ENCODE assay signal across 8 cellular contexts in the genomic region with DNA sequence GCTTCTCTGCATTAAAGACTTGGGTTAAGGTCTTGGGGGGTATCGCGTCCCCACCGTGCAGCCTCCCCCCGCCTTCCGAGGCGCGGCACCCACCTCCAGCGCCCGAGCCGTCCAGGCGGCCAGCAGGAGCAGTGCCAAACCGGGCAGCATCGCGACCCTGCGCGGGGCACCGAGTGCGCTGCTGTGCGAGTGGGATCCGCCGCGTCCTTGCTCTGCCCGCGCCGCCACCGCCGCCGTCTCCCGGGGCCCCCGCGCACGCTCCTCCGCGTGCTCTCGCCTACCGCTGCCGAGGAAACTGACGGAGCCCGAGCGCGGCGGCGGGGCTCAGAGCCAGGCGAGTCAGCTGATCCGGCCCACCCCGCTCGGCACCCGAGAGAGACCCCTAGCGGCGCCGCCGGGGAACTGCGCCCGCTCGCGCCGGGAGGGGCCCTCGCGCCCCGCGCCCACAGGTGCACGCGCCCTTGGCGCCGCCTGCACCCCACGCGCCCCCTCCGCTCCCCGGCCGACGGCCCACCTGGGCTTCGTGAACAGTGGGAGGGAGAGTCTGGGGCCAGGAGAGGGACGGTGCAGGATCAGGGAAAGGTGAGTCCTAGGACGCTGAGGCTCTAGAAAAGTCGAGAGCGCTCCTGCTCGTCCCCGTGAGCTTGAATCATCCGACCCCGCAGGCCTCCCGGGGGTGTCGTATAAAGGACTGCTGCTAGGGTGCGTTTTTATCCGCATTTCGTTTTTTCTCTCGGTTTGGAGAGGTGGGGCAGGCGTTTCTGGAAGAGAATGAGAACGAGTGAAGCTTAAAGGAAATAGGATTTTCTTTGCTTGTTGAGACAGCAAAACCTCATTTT. TPM values are rescaled to one million over a fixed set of nuclear protein-coding genes. Genes with fewer than 3 reads are reported as not detected.
DNase-seq lines count a peak whose midpoint lies in the region; ATAC-seq, FAIRE-seq and TF ChIP-seq lines count a peak whose summit lies in the region.

Gene APP (minus strand): TSS at position 300 of the 839 bp plus-strand sequence. CDS start 150 bp downstream, at position 150.

- H3K9me3 ChIP-seq in HepG2 (ENCODE audit: low read length), result no peaks in the 10 kb centered on the region

- H3K79me2 ChIP-seq in HepG2 (ENCODE audit: insufficient read depth, low read length), result peaks cover 33% of the 10 kb centered on the region

- H3K4me1 Mint-ChIP-seq in dendritic cell treated with granulocyte-macrophage colony-stimulating factor and Interleukin-4, amounts not matched to agents 40 ng/mL and 50 ng/mL, for 4 days (ENCODE audit: low read depth), result peaks cover 42% of the 10 kb centered on the region

- H3K4me2 ChIP-seq in HepG2 (ENCODE audit: low read depth, low read length), result peak within 1 kb of the TSS; percentile 87

- intact Hi-C loops in dendritic cell treated with granulocyte-macrophage colony-stimulating factor and Interleukin-4, amounts not matched to agents 40 ng/mL and 50 ng/mL, for 4 days (cut with micrococcal nuclease), result loop anchor here (2.0 to 5.0 kb wide), 2 partner anchors 273 to 288 kb away; no protein-coding TSS in a partner anchor
- intact Hi-C loops in HepG2 (cut with micrococcal nuclease; ENCODE audit: unreplicated experiment), result loop anchor here (1.0 kb wide), 1 partner anchor 289 kb away; no protein-coding TSS in a partner anchor

- H3K36me3 ChIP-seq in HepG2 (replicated peaks in 1 of 2; ENCODE audit: control insufficient read depth in 1 of 2, insufficient read depth in 2 of 2, low read length in 2 of 2), result no peaks in the 10 kb centered on the region

- POLR2A ChIA-PET in HepG2 (lab: Yijun Ruan, JAX), result interaction anchor here (1.5 kb wide), 1 partner anchor 13 kb away, joined by 3 read pairs; no protein-coding TSS in a partner anchor

- peaks cover 20% of the 10 kb centered on the region for H3K36me3 Mint-ChIP-seq in dendritic cell treated with granulocyte-macrophage colony-stimulating factor and Interleukin-4, amounts not matched to agents 40 ng/mL and 50 ng/mL, for 4 days (ENCODE audit: low read depth)

- H3K27ac ChIP-seq in HepG2 (ENCODE audit: extremely low read length, insufficient read depth, low read length), result peak within 1 kb of the TSS; percentile 63

- peak; percentile 78 for TF ChIP-seq CTCF in HepG2 (CRISPR knock-in tag; IDR thresholded peaks at IDR 0.05)

- TF ChIP-seq EP300 in HepG2 (IDR thresholded peaks at IDR 0.05; ENCODE audit: low read depth in 2 of 2, low read length in 2 of 2) (no peak), HepG2 (CRISPR knock-in tag; IDR thresholded peaks at IDR 0.05; ENCODE audit: borderline replicate concordance) (no peak)

- 3% methylated on average over 16 of the region's 88 CpGs for WGBS in HepG2 (ENCODE audit: low lambda C conversion rate)

- TF ChIP-seq RAD21 in HepG2 (CRISPR knock-in tag; IDR thresholded peaks at IDR 0.05), result peak; percentile 69

- peaks cover 2 to 19% of the 10 kb centered on the region in 2 experiments; a peak in 2 of 5 replicates for H3K27me3 ChIP-seq in HepG2 (ENCODE audit: control insufficient read depth in 1 of 2, insufficient read depth in 2 of 2, low read length in 2 of 2)

- H3K4me3 Mint-ChIP-seq in dendritic cell treated with granulocyte-macrophage colony-stimulating factor and Interleukin-4, amounts not matched to agents 40 ng/mL and 50 ng/mL, for 4 days, result peak within 1 kb of the TSS; percentile 92

- H3K9ac ChIP-seq in HepG2 (ENCODE audit: insufficient read depth, low read depth, low read length), result peak within 1 kb of the TSS; percentile 73

- CTCF ChIA-PET in HepG2 (lab: Yijun Ruan, JAX; ENCODE audit: low intra/inter-chr PET ratio, low total read pairs), result no interaction called here

- no peak for FAIRE-seq in HepG2 (lab: Jason Lieb, UNC)

- peaks cover 14% of the 10 kb centered on the region for H3K27me3 Mint-ChIP-seq in dendritic cell treated with granulocyte-macrophage colony-stimulating factor and Interleukin-4, amounts not matched to agents 40 ng/mL and 50 ng/mL, for 4 days

- peak within 1 kb of the TSS; percentile 86 for H3K27ac Mint-ChIP-seq in dendritic cell treated with granulocyte-macrophage colony-stimulating factor and Interleukin-4, amounts not matched to agents 40 ng/mL and 50 ng/mL, for 4 days

- peaks cover 27% of the 10 kb centered on the region for H3K4me1 ChIP-seq in HepG2 (ENCODE audit: insufficient read depth, low read length)

- no peaks in the 10 kb centered on the region for H4K20me1 ChIP-seq in HepG2 (ENCODE audit: insufficient read depth, low read length)

- in situ Hi-C loops in ACHN (cut with HindIII; ENCODE audit: low pct_ligation_motif_present, low pct_unique_long_range_greater_than_20kb, low sequenced_read_pairs) (no loop called here), HepG2 (cut with HindIII; ENCODE audit: extremely low pct_ligation_motif_present, low pct_unique_long_range_greater_than_20kb) (loop anchor here (10.0 kb wide), 1 partner anchor 286 kb away; no protein-coding TSS in a partner anchor)

- ATAC-seq in GM18867 (IDR thresholded peaks at IDR 0.05; ENCODE audit: unreplicated experiment) (peak; percentile 89), HG03097 (IDR thresholded peaks at IDR 0.05; ENCODE audit: low FRiP score, unreplicated experiment) (peak; percentile 64), HepG2 (peak; percentile 82)

- H3K9me3 Mint-ChIP-seq in dendritic cell treated with granulocyte-macrophage colony-stimulating factor and Interleukin-4, amounts not matched to agents 40 ng/mL and 50 ng/mL, for 4 days, result no peaks in the 10 kb centered on the region

- peak within 1 kb of the TSS; percentile 2 for H2AFZ ChIP-seq in HepG2 (ENCODE audit: low read length)

- TF ChIP-seq POLR2A in HepG2 (IDR thresholded peaks at IDR 0.05; ENCODE audit: insufficient read depth in 1 of 2, low read depth in 2 of 2, low read length in 2 of 2), result peak; percentile 24 to 70; a peak in 2 of 4 replicates

- H3K4me3 ChIP-seq in HepG2 (replicated peaks in 1 of 3; ENCODE audit: insufficient read depth in 1 of 3, low read depth in 2 of 3, low read length in 3 of 3), result peak within 1 kb of the TSS; percentile 83 to 85 (median 85)

- peak; percentile 75 for DNase-seq in ACHN
- peak; percentile 90 for DNase-seq in NCI-H2227 (lab: John Stamatoyannopoulos, UW; ENCODE audit: unreplicated experiment)
- peak; percentile 78 to 92 for DNase-seq in activated CD4-positive, alpha-beta T cell treated with anti-CD3 and anti-CD28 coated beads, Interleukin-2, amount 50 U/mL, for 24 hours (ENCODE audit: low read depth in 1 of 2, low spot score in 1 of 2)
- peak; percentile 31 for DNase-seq in HepG2 (ENCODE audit: low spot score)
- peak; percentile 84 to 92 for DNase-seq in stimulated activated CD4-positive, alpha-beta T cell treated with anti-CD3 and anti-CD28 coated beads, Interleukin-2, amount 100 ng/mL, for 48 hours

- BruUV-seq in HepG2 (replicated peaks; lab: Mats Ljungman, UMichigan), result no TSS peak

TF ChIP-seq in HepG2, 621 proteins besides CTCF, POLR2A, EP300 and RAD21 (continues in another document):
- TF ChIP-seq NRL (CRISPR knock-in tag; IDR thresholded peaks at IDR 0.05; ENCODE audit: borderline replicate concordance) (no peak), ZNF101 (CRISPR knock-in tag; IDR thresholded peaks at IDR 0.05; ENCODE audit: borderline replicate concordance, low read depth) (0 out of 2 replicates have a peak, but pooled peaks have one; percentile 22), ZNF329 (CRISPR knock-in tag; IDR thresholded peaks at IDR 0.05; ENCODE audit: low read depth) (0 out of 2 replicates have a peak, but pooled peaks have one; percentile 61), CBX5 (CRISPR knock-in tag; IDR thresholded peaks at IDR 0.05; ENCODE audit: borderline replicate concordance) (no peak), ZNF772 (CRISPR knock-in tag; IDR thresholded peaks at IDR 0.05) (peak; percentile 80; the same call in 1 of the 2 replicates)
- TF ChIP-seq, protein P1, sequence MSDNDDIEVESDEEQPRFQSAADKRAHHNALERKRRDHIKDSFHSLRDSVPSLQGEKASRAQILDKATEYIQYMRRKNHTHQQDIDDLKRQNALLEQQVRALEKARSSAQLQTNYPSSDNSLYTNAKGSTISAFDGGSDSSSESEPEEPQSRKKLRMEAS (IDR thresholded peaks at IDR 0.05), result peak; percentile 84

RNA-seq across cellular contexts. Expression of gene APP, which starts in this region (rescaled TPM):
- total RNA-seq in HepG2 (2016; rRNA removed; fragmentation: Illumina TruSeq; extraction: Trizol), result 33.6 and 70.6 TPM in 2 replicates
- 4.5 and 4.6 TPM in 2 replicates for total RNA-seq in HepG2 (2016; cell fraction: cytosol; rRNA removed; fragmentation: Illumina TruSeq; extraction: Trizol; ENCODE audit: low read depth)
- 27.5 and 74.9 TPM in 2 replicates for total RNA-seq in HepG2 (2016; cell fraction: insoluble cytoplasmic fraction; rRNA removed; fragmentation: Illumina TruSeq; extraction: Trizol)
- 9.0 and 10.2 TPM in 2 replicates for total RNA-seq in HepG2 (2016; cell fraction: membrane; rRNA removed; fragmentation: Illumina TruSeq; extraction: Trizol)
- total RNA-seq in HepG2 (2016; cell fraction: nucleus; rRNA removed; fragmentation: Illumina TruSeq; extraction: Trizol), result 82.2 and 98.5 TPM in 2 replicates
- polyA plus RNA-seq in HepG2 (2011; rRNA removed), result 262 and 315 TPM in 2 replicates
- polyA plus RNA-seq in HepG2 (2011; cell fraction: cytosol; rRNA removed), result 227 and 358 TPM in 2 replicates
- 144 and 194 TPM in 2 replicates for polyA plus RNA-seq in HepG2 (2011; cell fraction: nucleus; rRNA removed)
- polyA plus RNA-seq in HepG2 (2012), result 183 and 345 TPM in 2 replicates
- polyA plus RNA-seq in HepG2 (2016; cell fraction: cytosol; fragmentation: Illumina TruSeq; extraction: Trizol; ENCODE audit: low read depth), result 4.5 and 4.7 TPM in 2 replicates
- polyA plus RNA-seq in HepG2 (2016; cell fraction: insoluble cytoplasmic fraction; fragmentation: Illumina TruSeq; extraction: Trizol; ENCODE audit: low read depth), result 41.3 and 45.6 TPM in 2 replicates
- 6.6 and 9.0 TPM in 2 replicates for polyA plus RNA-seq in HepG2 (2016; cell fraction: membrane; fragmentation: Illumina TruSeq; extraction: Trizol; ENCODE audit: low read depth)
- polyA plus RNA-seq in HepG2 (2016; cell fraction: nucleus; fragmentation: Illumina TruSeq; extraction: Trizol; ENCODE audit: insufficient read depth, low read depth), result 116 and 117 TPM in 2 replicates
- 307 and 343 TPM in 2 replicates for polyA minus RNA-seq in HepG2 (2011; rRNA and poly(A)+ RNA removed; ENCODE audit: low replicate concordance)
- 128 and 205 TPM in 2 replicates for polyA minus RNA-seq in HepG2 (2011; cell fraction: cytosol; rRNA and poly(A)+ RNA removed)
- 217 and 256 TPM in 2 replicates for polyA minus RNA-seq in HepG2 (2011; cell fraction: nucleus; rRNA and poly(A)+ RNA removed)

Comparison
In these comparisons a context has a peak if more than half of its experiments do, and no peak if none do; other contexts are left out.
1. Peak in every context shown above with its lines: DNase-seq, ATAC-seq, H3K4me3 ChIP-seq and H3K27ac ChIP-seq.
2. DNase-seq: peak in every context shown above with its lines; median percentile 90 in NCI-H2227; 88 in stimulated activated CD4-positive, alpha-beta T cell treated with anti-CD3 and anti-CD28 coated beads, Interleukin-2, amount 100 ng/mL, for 48 hours; 85 in activated CD4-positive, alpha-beta T cell treated with anti-CD3 and anti-CD28 coated beads, Interleukin-2, amount 50 U/mL, for 24 hours; 75 in ACHN; 31 in HepG2.